16 cellular contexts compared by ENCODE assay signal in genomic region chr10:66218981-66219587, GRCh38.
"Had no signal": no experiment of that assay in that cellular context is flagged by ENCODE, and none has a peak within 500 bp of the region (broad histone marks: within the 10 kb centered on the region; RNA-seq: fewer than 3 reads in every experiment).

No MANE protein-coding gene starts in this region.

- H3K36me3 Mint-ChIP-seq: activated naive CD8-positive, alpha-beta T cell treated with anti-CD3 and anti-CD28 coated beads, Interleukin-2, amount 10 ng/mL, durations not matched to agents 7 days and 5 days had no signal

- H3K27ac Mint-ChIP-seq: activated naive CD8-positive, alpha-beta T cell treated with anti-CD3 and anti-CD28 coated beads, Interleukin-2, amount 10 ng/mL, durations not matched to agents 7 days and 5 days; natural killer cell treated with Interleukin-12 subunit alpha and Interleukin-12 subunit beta and Interleukin-15 and Interleukin-18, amount 100 ng/mL, for 72 hours had no signal

- DNase-seq: activated CD4-positive, CD25-positive, alpha-beta regulatory T cell; activated naive CD4-positive, alpha-beta T cell; activated naive CD8-positive, alpha-beta T cell treated with anti-CD3 and anti-CD28 coated beads, Interleukin-2, amount 10 ng/mL, durations not matched to agents 7 days and 5 days; anterior cingulate cortex; cortex of kidney; erythroblast; foreskin melanocyte; glutamatergic neuron; hippocampal formation; lower lobe of right lung; stimulated activated naive CD4-positive, alpha-beta T cell; substantia nigra; T-helper 1 cell; T-helper 9 cell had no signal

- H3K4me1 Mint-ChIP-seq: activated naive CD8-positive, alpha-beta T cell treated with anti-CD3 and anti-CD28 coated beads, Interleukin-2, amount 10 ng/mL, durations not matched to agents 7 days and 5 days had no signal

- H3K4me3 Mint-ChIP-seq: activated naive CD8-positive, alpha-beta T cell treated with anti-CD3 and anti-CD28 coated beads, Interleukin-2, amount 10 ng/mL, durations not matched to agents 7 days and 5 days; natural killer cell treated with Interleukin-12 subunit alpha and Interleukin-12 subunit beta and Interleukin-15 and Interleukin-18, amount 100 ng/mL, for 72 hours had no signal

- ATAC-seq: lower lobe of right lung; natural killer cell treated with Interleukin-12 subunit alpha and Interleukin-12 subunit beta and Interleukin-15 and Interleukin-18, amount 100 ng/mL, for 72 hours; sciatic nerve had no signal

- H3K27me3 Mint-ChIP-seq: activated naive CD8-positive, alpha-beta T cell treated with anti-CD3 and anti-CD28 coated beads, Interleukin-2, amount 10 ng/mL, durations not matched to agents 7 days and 5 days; natural killer cell treated with Interleukin-12 subunit alpha and Interleukin-12 subunit beta and Interleukin-15 and Interleukin-18, amount 100 ng/mL, for 72 hours had no signal
